18 cellular contexts compared by ENCODE assay signal in genomic region chr4:29861307-29861706, GRCh38.
"Had no signal": no experiment of that assay in that cellular context is flagged by ENCODE, and none has a peak within 500 bp of the region (broad histone marks: within the 10 kb centered on the region; RNA-seq: fewer than 3 reads in every experiment).

No MANE protein-coding gene starts in this region.

- H3K4me3 Mint-ChIP-seq: activated CD4-positive, alpha-beta memory T cell treated with anti-CD3 and anti-CD28 coated beads for 36 hours; activated CD8-positive, alpha-beta memory T cell treated with anti-CD3 and anti-CD28 coated beads, Interleukin-2, amount 10 ng/mL, durations not matched to agents 7 days and 5 days; activated T-cell treated with anti-CD3 and anti-CD28 coated beads, Interleukin-2, amount 50 U/mL, for 4 hours; memory B cell; natural killer cell; stimulated activated effector memory CD8-positive, alpha-beta T cell treated with anti-CD3 and anti-CD28 coated beads, Interleukin-12 subunit alpha, Interleukin-12 subunit beta, amount 100 ng/mL, for 72 hours had no signal

- H3K4me1 ChIP-seq: colonic mucosa, esophagus muscularis mucosa, left ventricle myocardium inferior had no signal

- H3K27ac ChIP-seq: colonic mucosa, esophagus muscularis mucosa, left ventricle myocardium inferior, neutrophil, VCaP had no signal

- H3K4me3 ChIP-seq: colonic mucosa, esophagus muscularis mucosa, left ventricle myocardium inferior had no signal

- H3K4me1 Mint-ChIP-seq: activated CD8-positive, alpha-beta memory T cell treated with anti-CD3 and anti-CD28 coated beads, Interleukin-2, amount 10 ng/mL, durations not matched to agents 7 days and 5 days; memory B cell; natural killer cell; stimulated activated effector memory CD8-positive, alpha-beta T cell treated with anti-CD3 and anti-CD28 coated beads, Interleukin-12 subunit alpha, Interleukin-12 subunit beta, amount 100 ng/mL, for 72 hours had no signal

- DNase-seq: activated CD4-positive, alpha-beta memory T cell treated with anti-CD3 and anti-CD28 coated beads for 36 hours; activated CD8-positive, alpha-beta memory T cell treated with anti-CD3 and anti-CD28 coated beads, Interleukin-2, amount 10 ng/mL, durations not matched to agents 7 days and 5 days; activated effector memory CD4-positive, alpha-beta T cell treated with Interleukin-2 at 50 U/mL for 16 hours; activated naive CD4-positive, alpha-beta T cell treated with anti-CD3 and anti-CD28 coated beads, Interleukin-2, amount 50 U/mL, for 16 hours; activated T-cell treated with anti-CD3 and anti-CD28 coated beads, Interleukin-2, amount 50 U/mL, for 4 hours; caudate nucleus; colonic mucosa; foreskin fibroblast; glutamatergic neuron; hypothalamus; left ventricle myocardium inferior; natural killer cell; T1000 had no signal

- H3K27ac Mint-ChIP-seq: activated CD4-positive, alpha-beta memory T cell treated with anti-CD3 and anti-CD28 coated beads for 36 hours; activated CD8-positive, alpha-beta memory T cell treated with anti-CD3 and anti-CD28 coated beads, Interleukin-2, amount 10 ng/mL, durations not matched to agents 7 days and 5 days; memory B cell; natural killer cell; stimulated activated effector memory CD8-positive, alpha-beta T cell treated with anti-CD3 and anti-CD28 coated beads, Interleukin-12 subunit alpha, Interleukin-12 subunit beta, amount 100 ng/mL, for 72 hours had no signal

- H3K27me3 Mint-ChIP-seq: activated CD4-positive, alpha-beta memory T cell treated with anti-CD3 and anti-CD28 coated beads for 36 hours; activated CD8-positive, alpha-beta memory T cell treated with anti-CD3 and anti-CD28 coated beads, Interleukin-2, amount 10 ng/mL, durations not matched to agents 7 days and 5 days; memory B cell had no signal

- H3K9me3 ChIP-seq: colonic mucosa, neutrophil had no signal

- H3K27me3 ChIP-seq: colonic mucosa, esophagus muscularis mucosa, neutrophil had no signal

- H3K36me3 ChIP-seq: colonic mucosa, esophagus muscularis mucosa, left ventricle myocardium inferior, neutrophil had no signal

- H3K36me3 Mint-ChIP-seq: activated CD4-positive, alpha-beta memory T cell treated with anti-CD3 and anti-CD28 coated beads for 36 hours; activated CD8-positive, alpha-beta memory T cell treated with anti-CD3 and anti-CD28 coated beads, Interleukin-2, amount 10 ng/mL, durations not matched to agents 7 days and 5 days; memory B cell; stimulated activated effector memory CD8-positive, alpha-beta T cell treated with anti-CD3 and anti-CD28 coated beads, Interleukin-12 subunit alpha, Interleukin-12 subunit beta, amount 100 ng/mL, for 72 hours had no signal

- ATAC-seq: activated CD8-positive, alpha-beta memory T cell treated with anti-CD3 and anti-CD28 coated beads, Interleukin-2, amount 10 ng/mL, durations not matched to agents 7 days and 5 days; activated T-cell treated with anti-CD3 and anti-CD28 coated beads, Interleukin-2, amount 50 U/mL, for 4 hours; natural killer cell; stimulated activated effector memory CD8-positive, alpha-beta T cell treated with anti-CD3 and anti-CD28 coated beads, Interleukin-12 subunit alpha, Interleukin-12 subunit beta, amount 100 ng/mL, for 72 hours had no signal
